In genomic region chr15:60507596-60508424, GRCh38 we compare ENCODE assay signal across 8 cellular contexts. TPM values are rescaled to one million over a fixed set of nuclear protein-coding genes. Genes with fewer than 3 reads are reported as not detected.
DNase-seq lines count a peak whose midpoint lies in the region; FAIRE-seq and TF ChIP-seq lines count a peak whose summit lies in the region.

No MANE protein-coding gene starts in this region.

- H3K27ac ChIP-seq in GM23248 (no peak overlapping the region), KMS-11 (peak overlapping the region; percentile 15; the same call in 1 of the 2 replicates), astrocyte (ENCODE audit: low read depth, low read length) (no peak overlapping the region), skeletal muscle tissue (ENCODE audit: low read depth, low read length) (peak overlapping the region; percentile 69)

- H4K20me1 ChIP-seq in GM23248 (ENCODE audit: insufficient read depth) (no peaks in the 10 kb centered on the region), KMS-11 (ENCODE audit: insufficient read depth) (no peaks in the 10 kb centered on the region), astrocyte (ENCODE audit: insufficient read depth, low read length) (no peaks in the 10 kb centered on the region)

- H3K36me3 ChIP-seq in GM23248 (ENCODE audit: low read depth) = peaks cover 7% of the 10 kb centered on the region; the same call in 1 of the 2 replicates
- no peaks in the 10 kb centered on the region for H3K36me3 ChIP-seq in KMS-11 (ENCODE audit: insufficient read depth)
- no peaks in the 10 kb centered on the region for H3K36me3 ChIP-seq in astrocyte (ENCODE audit: insufficient read depth, low read length)
- peaks cover 17 to 35% (median 24%) of the 10 kb centered on the region in 3 donors for H3K36me3 ChIP-seq in skeletal muscle tissue (ENCODE audit: control insufficient read depth in 3 of 3, insufficient read depth in 3 of 3, low read length in 3 of 3)

- H3K4me1 ChIP-seq in GM23248 (ENCODE audit: insufficient read depth) (0 out of 2 replicates have a peak, but pooled peaks cover 6% of the 10 kb centered on the region), KMS-11 (ENCODE audit: low read depth, poor library complexity, severe bottlenecking) (peaks cover 39% of the 10 kb centered on the region), astrocyte (ENCODE audit: insufficient read depth, low read length) (no peaks in the 10 kb centered on the region), skeletal muscle tissue (ENCODE audit: control insufficient read depth in 3 of 3, insufficient read depth in 3 of 3, low read length in 3 of 3) (peaks cover 6 to 18% (median 12%) of the 10 kb centered on the region in 3 donors)

- H3K27me3 ChIP-seq in GM23248 (replicated peaks; ENCODE audit: insufficient read depth) (no peaks in the 10 kb centered on the region), KMS-11 (ENCODE audit: insufficient read depth, low read depth) (no peaks in the 10 kb centered on the region), astrocyte (ENCODE audit: insufficient read depth, low read length) (no peaks in the 10 kb centered on the region), skeletal muscle tissue (ENCODE audit: control insufficient read depth in 3 of 3, insufficient read depth in 3 of 3, low read length in 3 of 3) (no peaks in the 10 kb centered on the region)

- H3K4me3 Mint-ChIP-seq in astrocyte (ENCODE audit: unreplicated experiment) = no peak overlapping the region

- peak overlapping the region; percentile 24 for H3K4me2 ChIP-seq in GM23248 (ENCODE audit: unreplicated experiment)
- peak overlapping the region; percentile 50 for H3K4me2 ChIP-seq in KMS-11
- H3K4me2 ChIP-seq in astrocyte (ENCODE audit: low read length) = peak overlapping the region; percentile 12

- TF ChIP-seq CTCF in KMS-11 (conservative IDR thresholded peaks at IDR 0.05; ENCODE audit: low read depth, low read length) (peak; percentile 93), astrocyte (IDR thresholded peaks at IDR 0.05; ENCODE audit: insufficient read depth, low read depth, low read length) (peak; percentile 99)

- peaks cover 13% of the 10 kb centered on the region for H3K36me3 Mint-ChIP-seq in astrocyte (ENCODE audit: low read depth, unreplicated experiment)

- H3K9me3 ChIP-seq in GM23248 (ENCODE audit: low read depth) = no peaks in the 10 kb centered on the region
- no peaks in the 10 kb centered on the region for H3K9me3 ChIP-seq in astrocyte (ENCODE audit: insufficient read depth, low read depth, low read length)
- H3K9me3 ChIP-seq in skeletal muscle tissue (ENCODE audit: control insufficient read depth in 3 of 3, low read length in 3 of 3) = no peaks in the 10 kb centered on the region

- H3K4me3 ChIP-seq in GM23248 (no peak overlapping the region), KMS-11 (IDR thresholded peaks at IDR 0.05; ENCODE audit: insufficient read depth, low read depth, low read length) (no peak overlapping the region), astrocyte (ENCODE audit: insufficient read depth, low read depth, low read length) (no peak overlapping the region), skeletal muscle tissue (ENCODE audit: low read length in 3 of 3) (peak overlapping the region in 1 of 3 donors; percentile 14)

- peak; percentile 17 to 31 for DNase-seq in activated CD8-positive, alpha-beta memory T cell treated with anti-CD3 and anti-CD28 coated beads for 4 hours (ENCODE audit: low read depth in 2 of 2)
- DNase-seq in activated CD8-positive, alpha-beta memory T cell treated with anti-CD3 and anti-CD28 coated beads for 24 hours = no peak
- DNase-seq in GM23248 = peak; percentile 74
- peak; percentile 68 for DNase-seq in RPMI8226
- peak; percentile 45 for DNase-seq in astrocyte (ENCODE audit: low read depth)
- DNase-seq in hepatic stellate cell (ENCODE audit: low spot score) = peak; percentile 45

- H3F3A ChIP-seq in GM23248 (ENCODE audit: insufficient read depth) = peaks cover 12% of the 10 kb centered on the region

- in situ Hi-C loops in GM23248 (cut with MboI) = no loop called here

- H3K9me2 ChIP-seq in GM23248 (ENCODE audit: insufficient read depth) = no peaks in the 10 kb centered on the region

- peak overlapping the region; percentile 44 for H3K27ac Mint-ChIP-seq in astrocyte (ENCODE audit: unreplicated experiment)

- H3K9me3 Mint-ChIP-seq in astrocyte (ENCODE audit: unreplicated experiment) = no peaks in the 10 kb centered on the region

- H2AFZ ChIP-seq in GM23248 (0 out of 2 replicates have a peak overlapping the region, but pooled peaks have one; percentile 37), KMS-11 (ENCODE audit: low read depth) (no peak overlapping the region), astrocyte (ENCODE audit: low read depth, low read length) (no peak overlapping the region)

- H3K9ac ChIP-seq in GM23248 (no peak overlapping the region), KMS-11 (no peak overlapping the region), astrocyte (ENCODE audit: low read length) (no peak overlapping the region), skeletal muscle tissue (ENCODE audit: low read depth in 1 of 3, low read length in 3 of 3) (no peak overlapping the region)

- H3K4me1 Mint-ChIP-seq in astrocyte (ENCODE audit: low read depth, unreplicated experiment) = peaks cover 7% of the 10 kb centered on the region

- H3K79me2 ChIP-seq in GM23248 (ENCODE audit: insufficient read depth) (no peaks in the 10 kb centered on the region), KMS-11 (ENCODE audit: insufficient read depth, low read depth) (0 out of 2 replicates have a peak, but pooled peaks cover 5% of the 10 kb centered on the region), astrocyte (ENCODE audit: insufficient read depth, low read length) (no peaks in the 10 kb centered on the region)

- H3K27me3 Mint-ChIP-seq in astrocyte (ENCODE audit: low read depth, unreplicated experiment) = no peaks in the 10 kb centered on the region

- WGBS in GM23248 (ENCODE audit: low coverage in 1 of 2, low lambda C conversion rate in 2 of 2, missing lambda C conversion rate in 2 of 2), 2 experiments = 36 to 37% methylated on average over 11 of the region's 11 CpGs

- FAIRE-seq in astrocyte (lab: Jason Lieb, UNC) = peak; percentile 98

RNA-seq across cellular contexts. Expression of gene ICE2, which starts 28.9 kb away (rescaled TPM):
- 21.6 and 43.4 TPM in 2 replicates for total RNA-seq in GM23248 (2014; rRNA removed; shearing (Covaris generic))
- polyA plus RNA-seq in GM23248 (2016; fragmentation: Nextera tagmentation; extraction: Ambion mirVana) = 21.3 and 25.5 TPM in 2 replicates
- total RNA-seq in astrocyte = 26.5 and 28.2 TPM in 2 replicates
- total RNA-seq in skeletal muscle tissue = 34.4 TPM

Comparison
In these comparisons a context has a peak if more than half of its experiments do, and no peak if none do; other contexts are left out.
1. H3K27ac ChIP-seq: peak in KMS-11 (single experiment) and skeletal muscle tissue (single experiment); none in GM23248 (single experiment) and astrocyte (single experiment).
2. Peak in every context shown above with its lines, with median percentiles within 50 percentile points of each other: H3K4me2 ChIP-seq.